12 cellular contexts compared by ENCODE assay signal in genomic region chr1:226708967-226709396, GRCh38. TPM values are rescaled to one million over a fixed set of nuclear protein-coding genes. Genes with fewer than 3 reads are reported as not detected.
DNase-seq lines count a peak whose midpoint lies in the region; ATAC-seq, FAIRE-seq and TF ChIP-seq lines count a peak whose summit lies in the region.
"Had no signal": no experiment of that assay in that cellular context is flagged by ENCODE, and none has a peak within 500 bp of the region (broad histone marks: within the 10 kb centered on the region; RNA-seq: fewer than 3 reads in every experiment).

No MANE protein-coding gene starts in this region.

- H3K79me2 ChIP-seq in ACC112 (ENCODE audit: control insufficient read depth, insufficient read depth, low read length, unreplicated experiment), result no peaks in the 10 kb centered on the region
- H3K79me2 ChIP-seq in K562 (ENCODE audit: control insufficient read depth, insufficient read depth, low read length), result no peaks in the 10 kb centered on the region

- no peaks in the 10 kb centered on the region; the same call in 1 of the 2 replicates for H4K20me1 ChIP-seq in K562 (replicated peaks; ENCODE audit: control insufficient read depth, insufficient read depth, low read length)

- no peak overlapping the region for H3K4me2 ChIP-seq in K562 (ENCODE audit: insufficient read depth, low read length)

- in situ Hi-C loops in K562 (cut with MboI), result no loop called here

- ATAC-seq in K562 (no peak), right lobe of liver (no peak), GM18511 (IDR thresholded peaks at IDR 0.05; ENCODE audit: unreplicated experiment) (no peak)
- peak; percentile 10 to 31 for ATAC-seq in naive thymus-derived CD8-positive, alpha-beta T cell

- TF ChIP-seq POLR2A in K562 (conservative IDR thresholded peaks at IDR 0.05) (no peak), right lobe of liver (IDR thresholded peaks at IDR 0.05) (no peak)

- H3K27ac ChIP-seq in ACC112 (ENCODE audit: low read depth, low read length) (peak overlapping the region; percentile 6; the same call in 1 of the 2 replicates), K562 (ENCODE audit: extremely low read depth, low read depth, low read length) (no peak overlapping the region), right lobe of liver (no peak overlapping the region)

- H3K9me3 Mint-ChIP-seq in IgD-negative memory B cell, result no peaks in the 10 kb centered on the region
- H3K9me3 Mint-ChIP-seq in naive thymus-derived CD8-positive, alpha-beta T cell, result peaks cover 0 to 5% (median 0%) of the 10 kb centered on the region in 9 donors
- H3K9me3 Mint-ChIP-seq: memory B cell had no signal

- TF ChIP-seq CTCF in K562 (IDR thresholded peaks at IDR 0.05 in 2 of 3, conservative IDR thresholded peaks at IDR 0.05 in 1 of 3; ENCODE audit: insufficient read depth in 2 of 3, low read depth in 1 of 3, low read length in 3 of 3), result no peak
- no peak for TF ChIP-seq CTCF in right lobe of liver (IDR thresholded peaks at IDR 0.05)

- CTCF ChIA-PET in K562 (lab: Yijun Ruan, JAX; ENCODE audit: low intra/inter-chr PET ratio), result no interaction called here

- no peak for TF ChIP-seq EP300 in K562 (IDR thresholded peaks at IDR 0.05; ENCODE audit: low read length)

- no peak for TF ChIP-seq RAD21 in K562 (CRISPR knock-in tag; conservative IDR thresholded peaks at IDR 0.05 in 1 of 2, IDR thresholded peaks at IDR 0.05 in 1 of 2)

- H3K9me3 ChIP-seq in K562 (replicated peaks; ENCODE audit: control insufficient read depth, insufficient read depth, low read depth, low read length), result 0 out of 2 replicates have a peak, but pooled peaks cover 1% of the 10 kb centered on the region
- no peaks in the 10 kb centered on the region for H3K9me3 ChIP-seq in right lobe of liver

- H3K4me1 ChIP-seq in ACC112 (ENCODE audit: control insufficient read depth, insufficient read depth, low read length, unreplicated experiment), result peaks cover 15% of the 10 kb centered on the region
- H3K4me1 ChIP-seq in K562 (replicated peaks in 1 of 2; ENCODE audit: control insufficient read depth in 2 of 2, insufficient read depth in 2 of 2, low read length in 2 of 2), result 0 out of 5 replicates have a peak, but pooled peaks cover 0 to 4% of the 10 kb centered on the region in 2 experiments
- peaks cover 0 to 3% (median 0%) of the 10 kb centered on the region in 4 donors for H3K4me1 ChIP-seq in right lobe of liver

- no peak for FAIRE-seq in K562 (lab: Jason Lieb, UNC)
- FAIRE-seq: GM19239 had no signal

- peaks cover 31 to 64% (median 39%) of the 10 kb centered on the region in 3 donors for H3K4me1 Mint-ChIP-seq in IgD-negative memory B cell
- H3K4me1 Mint-ChIP-seq in naive thymus-derived CD8-positive, alpha-beta T cell, result peaks cover 52 to 98% (median 93%) of the 10 kb centered on the region in 4 donors

- BruUV-seq in K562 (replicated peaks; lab: Mats Ljungman, UMichigan), result no TSS peak

- H3K36me3 ChIP-seq in ACC112 (ENCODE audit: insufficient read depth, low read length) (no peaks in the 10 kb centered on the region), K562 (ENCODE audit: control insufficient read depth, insufficient read depth, low read length) (no peaks in the 10 kb centered on the region), right lobe of liver (no peaks in the 10 kb centered on the region)

- H3K27ac Mint-ChIP-seq in IgD-negative memory B cell, result peak overlapping the region in 2 of 3 donors; percentile 13 to 85
- peak overlapping the region; percentile 89 to 100 (median 96) for H3K27ac Mint-ChIP-seq in naive thymus-derived CD8-positive, alpha-beta T cell

- H3K36me3 Mint-ChIP-seq in IgD-negative memory B cell, result peaks cover 6% of the 10 kb centered on the region
- H3K36me3 Mint-ChIP-seq in naive thymus-derived CD8-positive, alpha-beta T cell, result peaks cover 0 to 68% (median 16%) of the 10 kb centered on the region in 3 donors

- H3K27me3 ChIP-seq in ACC112 (ENCODE audit: insufficient read depth, low read length) (no peaks in the 10 kb centered on the region), K562 (ENCODE audit: control insufficient read depth in 2 of 2, insufficient read depth in 2 of 2, low read length in 2 of 2) (peaks cover 19 to 53% of the 10 kb centered on the region in 2 experiments), right lobe of liver (no peaks in the 10 kb centered on the region)

- no peak overlapping the region for H3K4me3 ChIP-seq in ACC112 (ENCODE audit: low read depth, low read length)
- no peak overlapping the region for H3K4me3 ChIP-seq in K562
- no peak overlapping the region for H3K4me3 ChIP-seq in right lobe of liver

- POLR2A ChIA-PET in K562 (lab: Yijun Ruan, JAX), result no interaction called here
- POLR2A ChIA-PET in naive thymus-derived CD8-positive, alpha-beta T cell (lab: Charles Lee), result interaction anchor here (0.6 kb wide), 1 partner anchor 66 kb away, joined by 3 read pairs; no protein-coding TSS in a partner anchor

- no peaks in the 10 kb centered on the region for H3K9me1 ChIP-seq in K562 (ENCODE audit: control insufficient read depth, insufficient read depth, low read length)

- WGBS in K562 (ENCODE audit: insufficient coverage, low coverage, missing lambda C conversion rate), result 4% methylated on average over 5 of the region's 5 CpGs
- WGBS in right lobe of liver (ENCODE audit: insufficient coverage, low coverage, low lambda C conversion rate, missing lambda C conversion rate), result 0% methylated on average over 1 of the region's 5 CpGs

- H3K4me3 Mint-ChIP-seq in IgD-negative memory B cell, result peak overlapping the region in 1 of 4 donors; percentile 5
- peak overlapping the region; percentile 65 to 89 (median 84) for H3K4me3 Mint-ChIP-seq in naive thymus-derived CD8-positive, alpha-beta T cell
- H3K4me3 Mint-ChIP-seq: memory B cell had no signal

- intact Hi-C loops in K562 (cut with micrococcal nuclease) (no loop called here), right lobe of liver (cut with DNase I) (no loop called here)

- no peak overlapping the region for H3K9ac ChIP-seq in K562 (ENCODE audit: insufficient read depth in 1 of 2, low read depth in 2 of 2, low read length in 2 of 2)

- no peaks in the 10 kb centered on the region for H3K27me3 Mint-ChIP-seq in IgD-negative memory B cell
- H3K27me3 Mint-ChIP-seq in naive thymus-derived CD8-positive, alpha-beta T cell, result peaks cover 0 to 5% (median 0%) of the 10 kb centered on the region in 5 donors
- H3K27me3 Mint-ChIP-seq: memory B cell had no signal

- H2AFZ ChIP-seq in ACC112 (ENCODE audit: low read length, unreplicated experiment), result no peak overlapping the region
- no peak overlapping the region for H2AFZ ChIP-seq in K562 (ENCODE audit: low read depth, low read length)

- DNase-seq in K562 (ENCODE audit: extremely low read depth in 1 of 4, low spot score in 3 of 4) (no peak), NCI-H1417 (lab: John Stamatoyannopoulos, UW) (no peak), right lobe of liver (no peak), T1000 (lab: John Stamatoyannopoulos, UW) (no peak)
- DNase-seq in naive thymus-derived CD8-positive, alpha-beta T cell, result peak in 3 of 10 donors; percentile 37 to 46 (median 42)
- DNase-seq: activated CD4-positive, alpha-beta T cell treated with anti-CD3 and anti-CD28 coated beads for 1 hour; NCI-H510A treated with DMSO at 0.1 percent for 48 hours had no signal

TF ChIP-seq in K562, 482 proteins besides CTCF, POLR2A, EP300 and RAD21 (continues in another document):
- TF ChIP-seq ZNF444 (CRISPR knock-in tag; IDR thresholded peaks at IDR 0.05), result no peak
- TF ChIP-seq CREM (IDR thresholded peaks at IDR 0.05; ENCODE audit: low read depth), result no peak

RNA-seq across cellular contexts. Expression of gene ITPKB, which starts 30.1 kb away (rescaled TPM):
- polyA plus RNA-seq in IgD-negative memory B cell, result 20.4 TPM
- total RNA-seq in K562 (2011; cell fraction: chromatin; rRNA removed; ENCODE audit: low replicate concordance), result 0.09 TPM in 1 of 2 replicates, not detected in the other
- total RNA-seq in K562 (2011; cell fraction: nucleolus; rRNA removed), result 0.13 TPM in 1 of 2 replicates, not detected in the other
- total RNA-seq in K562 (2011; cell fraction: nucleoplasm; rRNA removed), result 0.07 and 0.08 TPM in 2 replicates
- not detected in 2 replicates for total RNA-seq in K562 (2014; rRNA removed)
- not detected in 2 replicates for total RNA-seq in K562 (2014; rRNA removed; fragmentation: Illumina TruSeq; extraction: Trizol)
- total RNA-seq in K562 (2015; rRNA removed; fragmentation: Illumina TruSeq; extraction: Trizol), result not detected in 2 replicates
- 0.22 and 0.27 TPM in 2 replicates for total RNA-seq in K562 (2021)
- polyA plus RNA-seq in K562 (2011; rRNA removed), result 0.01 TPM in 2 replicates
- 0.01 TPM in 1 of 2 replicates, not detected in the other for polyA plus RNA-seq in K562 (2011; cell fraction: cytosol; rRNA removed)
- 0.03 TPM in 1 of 2 replicates, not detected in the other for polyA plus RNA-seq in K562 (2011; cell fraction: nucleus; rRNA removed)
- 0.01 TPM in 1 of 2 replicates, not detected in the other for polyA plus RNA-seq in K562 (2012)
- polyA plus RNA-seq in K562 (2014; fragmentation: Illumina TruSeq; extraction: Trizol), result not detected in 2 replicates
- not detected for polyA plus RNA-seq in K562 (2014; fragmentation: Nextera tagmentation; extraction: Ambion mirVana)
- polyA plus RNA-seq in K562 (2014; rRNA removed), result not detected in 2 replicates
- polyA minus RNA-seq in K562 (2011; rRNA and poly(A)+ RNA removed), result not detected in 2 replicates
- polyA minus RNA-seq in K562 (2011; cell fraction: cytosol; rRNA and poly(A)+ RNA removed), result not detected in 2 replicates
- not detected in 2 replicates for polyA minus RNA-seq in K562 (2011; cell fraction: nucleus; rRNA and poly(A)+ RNA removed)
- 100 to 1,000 TPM; 177 to 185 TPM for total RNA-seq in naive thymus-derived CD8-positive, alpha-beta T cell
- 10 to 100 TPM; 72.3 to 74.3 (median 73.0) TPM for polyA plus RNA-seq in naive thymus-derived CD8-positive, alpha-beta T cell
- total RNA-seq in right lobe of liver, result 1 to 10 TPM; 2.1 to 4.1 (median 3.4) TPM

Comparison
In these comparisons a context has a peak if more than half of its experiments do, and no peak if none do; other contexts are left out.
1. ATAC-seq: peak in naive thymus-derived CD8-positive, alpha-beta T cell (2 of 2); none in K562 (single experiment), right lobe of liver (0 of 4) and GM18511 (single experiment).
2. RNA of gene ITPKB, which starts 30.1 kb away (total RNA-seq): 177 to 185 TPM in naive thymus-derived CD8-positive, alpha-beta T cell; 2.1 to 4.1 TPM in right lobe of liver and 0.07 to 0.27 TPM in K562; every median in the first group is over 10 times any median in the second.